Comparison of ENCODE assay signal across 10 cellular contexts in the genomic region with DNA sequence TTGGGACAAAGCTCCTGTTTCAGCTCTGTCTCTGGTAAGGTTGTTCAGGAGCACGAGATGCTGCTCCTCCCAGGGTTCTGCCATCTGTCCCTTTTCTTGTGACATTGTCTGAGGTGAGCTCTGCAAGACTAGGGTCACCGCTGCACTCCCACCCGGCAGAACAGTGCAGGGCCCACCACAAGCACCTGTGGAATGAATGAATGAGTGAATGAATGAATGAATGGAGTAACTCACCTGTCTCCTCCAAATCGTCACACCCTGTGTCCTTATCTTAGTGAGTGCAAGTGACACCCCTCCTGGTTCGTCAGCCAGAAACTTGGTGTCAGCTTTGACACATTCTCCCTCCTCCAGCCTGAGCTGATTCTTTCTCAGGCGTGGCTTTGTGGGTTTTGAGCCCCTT.
A peak's percentile ranks its signal among the peaks of the same experiment; 100 is the strongest.
DNase-seq lines count a peak whose midpoint lies in the region; ATAC-seq and TF ChIP-seq lines count a peak whose summit lies in the region.
"Had no signal": no experiment of that assay in that cellular context is flagged by ENCODE, and none has a peak within 500 bp of the region (broad histone marks: within the 10 kb centered on the region; RNA-seq: fewer than 3 reads in every experiment).

No MANE protein-coding gene starts in this region.

- ATAC-seq in activated naive CD4-positive, alpha-beta T cell treated with anti-CD3 and anti-CD28 coated beads, Interleukin-2, amount 50 U/mL, for 72 hours, result no peak
- no peak for ATAC-seq in memory B cell (ENCODE audit: low read depth)

- peaks cover 36% of the 10 kb centered on the region for H3K27me3 Mint-ChIP-seq in activated naive CD4-positive, alpha-beta T cell treated with anti-CD3 and anti-CD28 coated beads, Interleukin-2, amount 50 U/mL, for 24 hours
- H3K27me3 Mint-ChIP-seq in memory B cell, result peaks cover 24% of the 10 kb centered on the region

- in situ Hi-C loops in ACHN (cut with HindIII; ENCODE audit: low pct_ligation_motif_present, low pct_unique_long_range_greater_than_20kb, low sequenced_read_pairs), result no loop called here

- no peak overlapping the region for H3K9ac ChIP-seq in adipocyte (ENCODE audit: low read length)
- no peak overlapping the region for H3K9ac ChIP-seq in stomach smooth muscle (ENCODE audit: low read length in 2 of 2)

- H3K4me1 Mint-ChIP-seq in activated naive CD4-positive, alpha-beta T cell treated with anti-CD3 and anti-CD28 coated beads, Interleukin-2, amount 50 U/mL, for 24 hours, result peaks cover 11% of the 10 kb centered on the region
- peaks cover 7% of the 10 kb centered on the region for H3K4me1 Mint-ChIP-seq in memory B cell

- H3K27me3 ChIP-seq in adipocyte (replicated peaks; ENCODE audit: control insufficient read depth, insufficient read depth, low read length) (peaks cover 46% of the 10 kb centered on the region), stomach smooth muscle (ENCODE audit: control insufficient read depth in 1 of 2, insufficient read depth in 2 of 2, low read length in 2 of 2) (peaks cover 15 to 24% of the 10 kb centered on the region in 2 donors), tibial nerve (peaks cover 0 to 37% of the 10 kb centered on the region in 2 donors)

- no peaks in the 10 kb centered on the region for H3K9me3 Mint-ChIP-seq in activated naive CD4-positive, alpha-beta T cell treated with anti-CD3 and anti-CD28 coated beads, Interleukin-2, amount 50 U/mL, for 24 hours
- H3K9me3 Mint-ChIP-seq in activated naive CD4-positive, alpha-beta T cell treated with anti-CD3 and anti-CD28 coated beads, Interleukin-2, amount 50 U/mL, for 72 hours, result no peaks in the 10 kb centered on the region
- no peaks in the 10 kb centered on the region for H3K9me3 Mint-ChIP-seq in memory B cell

- H3K36me3 Mint-ChIP-seq in activated naive CD4-positive, alpha-beta T cell treated with anti-CD3 and anti-CD28 coated beads, Interleukin-2, amount 50 U/mL, for 24 hours, result no peaks in the 10 kb centered on the region
- H3K36me3 Mint-ChIP-seq in activated naive CD4-positive, alpha-beta T cell treated with anti-CD3 and anti-CD28 coated beads, Interleukin-2, amount 50 U/mL, for 72 hours, result no peaks in the 10 kb centered on the region
- no peaks in the 10 kb centered on the region for H3K36me3 Mint-ChIP-seq in memory B cell

- POLR2A ChIA-PET in HEK293T (lab: Yijun Ruan, JAX), result interaction anchor here (1.2 kb wide), 1 partner anchor 67 kb away, joined by 6 read pairs; no protein-coding TSS in a partner anchor

- no peak overlapping the region for H3K27ac ChIP-seq in stomach smooth muscle (ENCODE audit: low read length)
- no peak overlapping the region for H3K27ac ChIP-seq in tibial nerve
- H3K27ac ChIP-seq: heart left ventricle had no signal

- DNase-seq in activated naive CD4-positive, alpha-beta T cell treated with anti-CD3 and anti-CD28 coated beads, Interleukin-2, amount 50 U/mL, for 72 hours (ENCODE audit: low spot score in 2 of 2), result no peak
- DNase-seq in adipocyte (ENCODE audit: low read depth), result no peak
- DNase-seq in memory B cell (ENCODE audit: low spot score in 2 of 2), result no peak
- no peak for DNase-seq in HEK293T (ENCODE audit: extremely low spot score)
- DNase-seq in tibial nerve (ENCODE audit: low spot score in 2 of 2), result no peak
- DNase-seq in ACHN, result no peak
- DNase-seq: BE2C, heart left ventricle had no signal

- no peak for TF ChIP-seq POLR2A in tibial nerve (IDR thresholded peaks at IDR 0.05)

- TF ChIP-seq CTCF in tibial nerve (IDR thresholded peaks at IDR 0.05), result no peak

- CTCF ChIA-PET in HEK293T (lab: Yijun Ruan, JAX), result interaction anchor here (1.0 to 1.9 kb wide), 5 partner anchors 57 to 97 kb away, joined by 3 to 17 read pairs (median 5); no protein-coding TSS in a partner anchor

- no peak overlapping the region for H3K27ac Mint-ChIP-seq in activated naive CD4-positive, alpha-beta T cell treated with anti-CD3 and anti-CD28 coated beads, Interleukin-2, amount 50 U/mL, for 24 hours
- H3K27ac Mint-ChIP-seq in activated naive CD4-positive, alpha-beta T cell treated with anti-CD3 and anti-CD28 coated beads, Interleukin-2, amount 50 U/mL, for 72 hours, result no peak overlapping the region
- peak overlapping the region; percentile 43 for H3K27ac Mint-ChIP-seq in memory B cell

- TF ChIP-seq EP300 in tibial nerve (IDR thresholded peaks at IDR 0.05), result no peak

- H3K4me1 ChIP-seq in adipocyte (ENCODE audit: control insufficient read depth, insufficient read depth, low read length) (peaks cover 7% of the 10 kb centered on the region), stomach smooth muscle (ENCODE audit: control insufficient read depth, insufficient read depth, low read length) (peaks cover 12% of the 10 kb centered on the region), tibial nerve (peaks cover 0 to 26% (median 9%) of the 10 kb centered on the region in 4 donors)
- H3K4me1 ChIP-seq: BE2C had no signal

- H3K36me3 ChIP-seq in adipocyte (ENCODE audit: control insufficient read depth, insufficient read depth, low read length, severe bottlenecking) (no peaks in the 10 kb centered on the region), stomach smooth muscle (ENCODE audit: control insufficient read depth in 2 of 2, insufficient read depth in 2 of 2, low read length in 2 of 2) (peaks cover under 1 to 3% of the 10 kb centered on the region in 2 donors), tibial nerve (no peaks in the 10 kb centered on the region)
- H3K36me3 ChIP-seq: BE2C, heart left ventricle had no signal

- no peaks in the 10 kb centered on the region for H3K9me3 ChIP-seq in adipocyte (ENCODE audit: control insufficient read depth, low read length)
- no peaks in the 10 kb centered on the region for H3K9me3 ChIP-seq in stomach smooth muscle (ENCODE audit: control insufficient read depth in 2 of 2, low read length in 2 of 2)
- no peaks in the 10 kb centered on the region for H3K9me3 ChIP-seq in tibial nerve
- H3K9me3 ChIP-seq: BE2C, heart left ventricle had no signal

- peak overlapping the region; percentile 62 for H3K4me3 ChIP-seq in adipocyte (ENCODE audit: low read length)
- peak overlapping the region; percentile 60 to 67 for H3K4me3 ChIP-seq in stomach smooth muscle (ENCODE audit: low read length in 2 of 2)
- peak overlapping the region in 1 of 4 donors; percentile 33 for H3K4me3 ChIP-seq in tibial nerve

- H3K4me3 Mint-ChIP-seq in activated naive CD4-positive, alpha-beta T cell treated with anti-CD3 and anti-CD28 coated beads, Interleukin-2, amount 50 U/mL, for 24 hours, result peak overlapping the region; percentile 70
- H3K4me3 Mint-ChIP-seq in memory B cell, result peak overlapping the region; percentile 66

- WGBS in tibial nerve, 2 donors, result 44 to 48% methylated on average over 6 of the region's 6 CpGs

TF ChIP-seq in HEK293T, 16 proteins besides CTCF, POLR2A, EP300 and RAD21:
- TF ChIP-seq TARDBP (IDR thresholded peaks at IDR 0.05), result no peak
